Comparison of ENCODE assay signal across 8 cellular contexts in genomic region chr22:40176921-40177737, GRCh38. TPM values are rescaled to one million over a fixed set of nuclear protein-coding genes. Genes with fewer than 3 reads are reported as not detected.
DNase-seq lines count a peak whose midpoint lies in the region; FAIRE-seq and TF ChIP-seq lines count a peak whose summit lies in the region.

No MANE protein-coding gene starts in this region.

- no peaks in the 10 kb centered on the region for H3K27me3 ChIP-seq in cardiac muscle cell

- no peaks in the 10 kb centered on the region for H3K9me3 ChIP-seq in cardiac muscle cell (ENCODE audit: low read depth)

- no peak for TF ChIP-seq CTCF in cardiac muscle cell (IDR thresholded peaks at IDR 0.05; ENCODE audit: low read depth, low read length)

- H3K36me3 ChIP-seq in cardiac muscle cell, result no peaks in the 10 kb centered on the region

- peak overlapping the region; percentile 70 for H3K4me3 ChIP-seq in cardiac muscle cell

- H3K27ac ChIP-seq in cardiac muscle cell, result peak overlapping the region; percentile 92

- peak; percentile 92 for FAIRE-seq in A204.1 (lab: Jason Lieb, UNC)

- peaks cover 36% of the 10 kb centered on the region for H3K4me1 ChIP-seq in cardiac muscle cell (ENCODE audit: low read depth)

- peak; percentile 69 for DNase-seq in H4 (ENCODE audit: low spot score)
- peak; percentile 58 for DNase-seq in RKO (ENCODE audit: low spot score)
- DNase-seq in activated naive CD4-positive, alpha-beta T cell (lab: John Stamatoyannopoulos, UW), result peak in 3 of 4 experiments; percentile 9 to 51 (median 28)
- DNase-seq in cardiac muscle cell (ENCODE audit: low read depth in 1 of 2, low spot score in 1 of 2), result peak; percentile 17 to 76
- peak; percentile 72 for DNase-seq in renal cortical epithelial cell (ENCODE audit: low read depth)
- DNase-seq in NCI-H1105 (lab: John Stamatoyannopoulos, UW), result no peak
- DNase-seq in cortex of kidney (lab: John Stamatoyannopoulos, UW), result no peak

RNA-seq across cellular contexts. Expression of gene TNRC6B, which starts 0.6 kb away (rescaled TPM):
- total RNA-seq in H4 (2014; rRNA removed; shearing (Covaris generic)), result 14.8 and 26.4 TPM in 2 replicates
- total RNA-seq in cardiac muscle cell (39.6 and 61.1 TPM in 2 replicates), renal cortical epithelial cell (6.4 and 52.5 TPM in 2 replicates)
- polyA plus RNA-seq in cardiac muscle cell, result 50.2 and 73.2 TPM in 2 replicates

Comparison
In these comparisons a context has a peak if more than half of its experiments do, and no peak if none do; other contexts are left out.
1. DNase-seq: peak in H4 (single experiment), RKO (single experiment), activated naive CD4-positive, alpha-beta T cell (3 of 4), cardiac muscle cell (2 of 2) and renal cortical epithelial cell (single experiment); none in NCI-H1105 (single experiment) and cortex of kidney (single experiment).